ENCODE assay signal across 1 cellular context in genomic region chr10:4981722-4982471, GRCh38.
A peak's percentile ranks its signal among the peaks of the same experiment; 100 is the strongest.
TF ChIP-seq lines count a peak whose summit lies in the region.

No MANE protein-coding gene starts in this region.

TF ChIP-seq in A549, 52 proteins besides CTCF, POLR2A, EP300 and RAD21 (continued from another document):
- TF ChIP-seq BHLHE40 (IDR thresholded peaks at IDR 0.05; ENCODE audit: low read depth, low read length) (no peak), HOXB13 (CRISPR knock-in tag; IDR thresholded peaks at IDR 0.05; ENCODE audit: low read depth) (0 out of 2 replicates have a peak, but pooled peaks have one; percentile 35), MAX (IDR thresholded peaks at IDR 0.05) (0 out of 2 replicates have a peak, but pooled peaks have one; percentile 21), FOSL2 (IDR thresholded peaks at IDR 0.05) (no peak), FOSL2 (CRISPR knock-in tag; IDR thresholded peaks at IDR 0.05) (peak; percentile 5; the same call in 1 of the 2 replicates), CHD2 (IDR thresholded peaks at IDR 0.05; ENCODE audit: low read length, partially characterized antibody) (peak; percentile 25), ESRRA (IDR thresholded peaks at IDR 0.05; ENCODE audit: borderline replicate concordance, low read length) (peak; percentile 87; the same call in 1 of the 2 replicates)
